Comparison of ENCODE assay signal across 20 cellular contexts in the genomic region with DNA sequence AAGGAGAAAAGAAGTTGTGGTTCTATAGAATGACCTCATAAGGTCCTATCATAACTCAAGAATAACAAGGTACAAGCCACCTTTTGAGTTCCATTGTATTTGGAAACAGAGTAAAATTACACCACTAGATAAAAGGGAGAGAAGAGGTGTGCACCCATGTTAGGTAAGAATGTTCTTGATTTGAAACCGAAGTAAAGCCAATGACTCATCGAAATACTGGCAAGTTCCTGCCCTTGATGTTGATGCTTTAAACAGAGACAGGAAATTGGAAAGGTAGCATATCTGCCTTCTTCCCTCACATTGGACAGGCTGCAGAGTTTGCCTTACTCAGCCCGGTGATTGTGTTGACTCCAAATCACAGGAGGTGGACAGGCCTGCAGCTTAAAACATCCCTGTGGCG.
"Had no signal": no experiment of that assay in that cellular context is flagged by ENCODE, and none has a peak within 500 bp of the region (broad histone marks: within the 10 kb centered on the region; RNA-seq: fewer than 3 reads in every experiment).

No MANE protein-coding gene starts in this region.

- H3K27me3 ChIP-seq: Peyer's patch had no signal

- H3K36me3 ChIP-seq: Peyer's patch had no signal

- ATAC-seq: activated CD4-positive, CD25-positive, alpha-beta regulatory T cell treated with anti-CD3 and anti-CD28 coated beads, Interleukin-2, amount 50 U/mL, for 24 hours; activated CD8-positive, alpha-beta T cell treated with anti-CD3 and anti-CD28 coated beads, Interleukin-2, amount 10 ng/mL, durations not matched to agents 7 days and 5 days had no signal

- H3K4me3 ChIP-seq: Peyer's patch had no signal

- H3K9me3 ChIP-seq: Peyer's patch had no signal

- DNase-seq: activated CD4-positive, alpha-beta T cell treated with anti-CD3 and anti-CD28 coated beads for 4 hours; activated CD4-positive, alpha-beta T cell treated with anti-CD3 and anti-CD28 coated beads, Interleukin-2, amount 50 U/mL, for 4 hours; activated CD8-positive, alpha-beta memory T cell treated with anti-CD3 and anti-CD28 coated beads, Interleukin-2, amount 50 U/mL, for 48 hours; activated CD8-positive, alpha-beta T cell treated with anti-CD3 and anti-CD28 coated beads, Interleukin-2, amount 10 ng/mL, durations not matched to agents 7 days and 5 days; activated effector memory CD4-positive, alpha-beta T cell treated with Interleukin-2 at 50 U/mL for 16 hours; activated naive CD4-positive, alpha-beta T cell; activated T-cell treated with anti-CD3 and anti-CD28 coated beads, Interleukin-2, amount 50 U/mL, for 24 hours; aorta; MM.1S; NCI-H1105; NCI-H1436; NCI-H1694 treated with DMSO at 0.1 percent for 48 hours; NCI-H2081; NCI-H510A treated with DMSO at 0.1 percent for 48 hours; NCI-H69; NK-92 treated with Interleukin-12 subunit alpha and Interleukin-12 subunit beta, amount 100 ng/mL, for 24 hours; OCI-M1; Peyer's patch; SHP77 treated with DMSO at 0.1 percent for 48 hours had no signal

- H3K4me1 ChIP-seq: Peyer's patch had no signal

- H3K27ac ChIP-seq: Peyer's patch had no signal
